In genomic region chr4:8283161-8283560, GRCh38 we compare ENCODE assay signal across 17 cellular contexts. TPM values are rescaled to one million over a fixed set of nuclear protein-coding genes. Genes with fewer than 3 reads are reported as not detected.
A peak's percentile ranks its signal among the peaks of the same experiment; 100 is the strongest.
DNase-seq lines count a peak whose midpoint lies in the region; ATAC-seq and TF ChIP-seq lines count a peak whose summit lies in the region.
"Had no signal": no experiment of that assay in that cellular context is flagged by ENCODE, and none has a peak within 500 bp of the region (broad histone marks: within the 10 kb centered on the region; RNA-seq: fewer than 3 reads in every experiment).

No MANE protein-coding gene starts in this region.

- H3K27ac Mint-ChIP-seq in neural crest cell (ENCODE audit: unreplicated experiment) = peak overlapping the region; percentile 75

- H3K4me3 ChIP-seq in aorta (ENCODE audit: low read length in 2 of 2) = no peak overlapping the region
- H3K4me3 ChIP-seq: A549, Peyer's patch, SJCRH30 had no signal

- H3K27ac ChIP-seq in aorta (ENCODE audit: low read depth in 1 of 2, low read length in 2 of 2) = no peak overlapping the region
- H3K27ac ChIP-seq: A549, Peyer's patch, SJCRH30 had no signal

- no peaks in the 10 kb centered on the region for H3K9me3 Mint-ChIP-seq in neural crest cell

- H3K27me3 Mint-ChIP-seq in neural crest cell (ENCODE audit: low read depth) = no peaks in the 10 kb centered on the region

- intact Hi-C loops in Right ventricle myocardium superior (cut with DNase I) (no loop called here), left ventricle myocardium superior (cut with micrococcal nuclease) (no loop called here), aorta (cut with DNase I) (no loop called here)

- H3K9me3 ChIP-seq in aorta (ENCODE audit: control insufficient read depth, low read length) = no peaks in the 10 kb centered on the region
- H3K9me3 ChIP-seq: A549, Caco-2, Peyer's patch, SJCRH30 had no signal

- no peaks in the 10 kb centered on the region for H3K36me3 ChIP-seq in aorta (ENCODE audit: control insufficient read depth in 1 of 2, insufficient read depth in 2 of 2, low read length in 1 of 2)
- H3K36me3 ChIP-seq: Peyer's patch, SJCRH30 had no signal

- no peaks in the 10 kb centered on the region for H3K4me1 Mint-ChIP-seq in neural crest cell

- no peak overlapping the region for H3K4me3 Mint-ChIP-seq in neural crest cell

- no peaks in the 10 kb centered on the region for H3K36me3 Mint-ChIP-seq in neural crest cell (ENCODE audit: low read depth)

- DNase-seq in Right ventricle myocardium superior = peak; percentile 33
- DNase-seq in left ventricle myocardium superior = no peak
- peak; percentile 88 for DNase-seq in SKM-1 (lab: John Stamatoyannopoulos, UW; ENCODE audit: unreplicated experiment)
- DNase-seq in neural crest cell (ENCODE audit: low read depth, low spot score) = no peak
- peak; percentile 26 to 36 for DNase-seq in aorta
- no peak for DNase-seq in stimulated activated naive CD8-positive, alpha-beta T cell treated with anti-CD3 and anti-CD28 coated beads, Interleukin-15, Interleukin-2, amounts not matched to agents 100 U/mL and 50 U/mL, for 24 hours
- no peak for DNase-seq in stimulated activated CD4-positive, alpha-beta T cell treated with anti-CD3 and anti-CD28 coated beads, Interleukin-1b, Interleukin-23, amount 100 ng/mL, for 48 hours
- DNase-seq: Caco-2; DMS53; HCEC 1CT; NCI-H1092; NCI-H69; NK-92 treated with Interleukin-12 subunit alpha and Interleukin-12 subunit beta, amount 100 ng/mL, for 24 hours; Peyer's patch had no signal

- H3K4me1 ChIP-seq in aorta (ENCODE audit: control insufficient read depth in 1 of 2, insufficient read depth in 2 of 2, low read length in 2 of 2) = no peaks in the 10 kb centered on the region
- H3K4me1 ChIP-seq: Caco-2 had no signal

- 87 to 91% methylated on average over 10 of the region's 10 CpGs for WGBS in aorta, 2 donors

- no peak for ATAC-seq in Right ventricle myocardium superior (ENCODE audit: poor library complexity)
- no peak for ATAC-seq in left ventricle myocardium superior
- ATAC-seq in aorta (ENCODE audit: low FRiP score) = no peak
- no peak for ATAC-seq in stimulated activated naive CD8-positive, alpha-beta T cell treated with anti-CD3 and anti-CD28 coated beads, Interleukin-15, Interleukin-2, amounts not matched to agents 100 U/mL and 50 U/mL, for 24 hours
- ATAC-seq in GM21717 (IDR thresholded peaks at IDR 0.05; ENCODE audit: unreplicated experiment) = no peak

- H3K27me3 ChIP-seq in aorta (ENCODE audit: control insufficient read depth in 1 of 2, insufficient read depth in 2 of 2, low read length in 1 of 2) = no peaks in the 10 kb centered on the region
- H3K27me3 ChIP-seq: Peyer's patch had no signal

- no peak for TF ChIP-seq CTCF in neural crest cell (conservative IDR thresholded peaks at IDR 0.05)

RNA-seq across cellular contexts. Expression of gene HTRA3, which starts 13.6 kb away (rescaled TPM):
- total RNA-seq in Right ventricle myocardium superior (123 TPM), left ventricle myocardium superior (95.6 TPM), neural crest cell (3.4 and 3.7 TPM in 2 replicates), aorta (100 to 1,000 TPM in 1 of 2 donors, 10 to 100 TPM in 1; 31.8 to 129 TPM)
- polyA plus RNA-seq in aorta = 1 to 10 TPM; 1.1 to 5.2 TPM

Comparison
In these comparisons a context has a peak if more than half of its experiments do, and no peak if none do; other contexts are left out.
1. DNase-seq: peak in Right ventricle myocardium superior (single experiment), SKM-1 (single experiment) and aorta (2 of 2); none in left ventricle myocardium superior (single experiment), neural crest cell (single experiment), stimulated activated naive CD8-positive, alpha-beta T cell treated with anti-CD3 and anti-CD28 coated beads, Interleukin-15, Interleukin-2, amounts not matched to agents 100 U/mL and 50 U/mL, for 24 hours (single experiment) and stimulated activated CD4-positive, alpha-beta T cell treated with anti-CD3 and anti-CD28 coated beads, Interleukin-1b, Interleukin-23, amount 100 ng/mL, for 48 hours (single experiment).